Comparison of ENCODE assay signal across 1 cellular context in the genomic region with DNA sequence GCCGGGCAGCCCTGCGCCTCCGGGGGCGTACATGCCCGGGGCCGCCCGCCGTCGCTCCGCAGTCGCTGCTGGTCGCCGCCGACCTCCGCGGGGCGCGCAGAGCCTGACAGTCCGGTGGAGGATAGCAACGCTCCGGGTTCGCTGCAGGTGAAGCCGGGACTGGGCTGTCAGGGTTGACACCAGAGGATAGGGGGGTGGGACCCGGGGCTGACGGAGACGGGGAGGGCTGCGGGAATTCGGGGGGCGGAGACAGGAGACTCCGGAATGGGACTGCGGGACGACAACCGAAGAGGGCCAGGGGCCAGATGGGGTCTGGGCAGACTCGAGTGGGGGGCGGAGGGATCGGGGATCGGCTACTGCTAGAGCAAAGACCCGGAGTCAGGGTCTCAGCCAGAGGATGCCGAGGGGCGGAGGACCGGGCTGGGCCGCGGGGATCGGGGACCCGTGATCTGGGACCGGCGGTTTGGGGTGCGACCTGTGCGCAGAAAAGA.
TF ChIP-seq lines count a peak whose summit lies in the region.

No MANE protein-coding gene starts in this region.

TF ChIP-seq in HepG2, 621 proteins besides CTCF, POLR2A, EP300 and RAD21 (continues in another document):
- TF ChIP-seq ZNF563 (CRISPR knock-in tag; IDR thresholded peaks at IDR 0.05) (0 out of 2 replicates have a peak, but pooled peaks have one; percentile 13), RBFOX2 (IDR thresholded peaks at IDR 0.05; ENCODE audit: low read depth, low read length) (no peak), TARDBP (CRISPR knock-in tag; IDR thresholded peaks at IDR 0.05) (no peak), ZMYM3 (CRISPR knock-in tag; IDR thresholded peaks at IDR 0.05) (no peak), ZNF160 (CRISPR knock-in tag; IDR thresholded peaks at IDR 0.05) (no peak; the same call in 1 of the 2 replicates), MTF1 (CRISPR knock-in tag; IDR thresholded peaks at IDR 0.05) (no peak), ZNF232 (CRISPR knock-in tag; IDR thresholded peaks at IDR 0.05; ENCODE audit: borderline replicate concordance) (no peak), ZNF746 (CRISPR knock-in tag; IDR thresholded peaks at IDR 0.05) (no peak), CBX2 (IDR thresholded peaks at IDR 0.05; ENCODE audit: low read depth, low read length) (no peak), CBX2 (CRISPR knock-in tag; IDR thresholded peaks at IDR 0.05; ENCODE audit: low read depth) (no peak), HIVEP1 (CRISPR knock-in tag; IDR thresholded peaks at IDR 0.05) (no peak), RCOR2 (CRISPR knock-in tag; IDR thresholded peaks at IDR 0.05) (no peak), ZIK1 (CRISPR knock-in tag; IDR thresholded peaks at IDR 0.05; ENCODE audit: borderline replicate concordance, low read depth) (peak; percentile 64; the same call in 1 of the 2 replicates), ZBTB3 (CRISPR knock-in tag; IDR thresholded peaks at IDR 0.05; ENCODE audit: borderline replicate concordance, low read depth) (no peak), MED8 (CRISPR knock-in tag; IDR thresholded peaks at IDR 0.05; ENCODE audit: insufficient replicate concordance) (peak; percentile 15), GABPB1 (CRISPR knock-in tag; IDR thresholded peaks at IDR 0.05) (no peak), GFI1 (CRISPR knock-in tag; IDR thresholded peaks at IDR 0.05; ENCODE audit: borderline replicate concordance) (0 out of 2 replicates have a peak, but pooled peaks have one; percentile 19), DNMT1 (CRISPR knock-in tag; IDR thresholded peaks at IDR 0.05) (peak; percentile 29; the same call in 1 of the 2 replicates), ZNF564 (CRISPR knock-in tag; IDR thresholded peaks at IDR 0.05) (no peak; the same call in 1 of the 2 replicates), ZNF782 (CRISPR knock-in tag; IDR thresholded peaks at IDR 0.05; ENCODE audit: borderline replicate concordance) (0 out of 2 replicates have a peak, but pooled peaks have one; percentile 13), U2AF1 (optimal IDR thresholded peaks at IDR 0.05; ENCODE audit: low read depth, low read length) (no peak), SPEN (CRISPR knock-in tag; IDR thresholded peaks at IDR 0.05; ENCODE audit: low read depth) (no peak), RFXANK (CRISPR knock-in tag; IDR thresholded peaks at IDR 0.05) (no peak), HOXA3 (CRISPR knock-in tag; IDR thresholded peaks at IDR 0.05) (no peak), ZNF605 (CRISPR knock-in tag; IDR thresholded peaks at IDR 0.05) (no peak), MAF1 (CRISPR knock-in tag; IDR thresholded peaks at IDR 0.05; ENCODE audit: borderline replicate concordance) (no peak), SOX5 (CRISPR knock-in tag; IDR thresholded peaks at IDR 0.05; ENCODE audit: borderline replicate concordance) (no peak), SAFB2 (CRISPR knock-in tag; IDR thresholded peaks at IDR 0.05; ENCODE audit: borderline replicate concordance, low read depth) (peak; percentile 10; the same call in 1 of the 2 replicates), ISL2 (CRISPR knock-in tag; IDR thresholded peaks at IDR 0.05) (no peak), ZNF451 (CRISPR knock-in tag; IDR thresholded peaks at IDR 0.05) (peak; percentile 70), ZNF24 (IDR thresholded peaks at IDR 0.05) (no peak), HHEX (CRISPR knock-in tag; IDR thresholded peaks at IDR 0.05) (peak; percentile 40; the same call in 1 of the 2 replicates), CHCHD3 (CRISPR knock-in tag; IDR thresholded peaks at IDR 0.05) (peak; percentile 49), ZSCAN12 (CRISPR knock-in tag; IDR thresholded peaks at IDR 0.05) (no peak), KAT2B (IDR thresholded peaks at IDR 0.05; ENCODE audit: borderline replicate concordance, low read depth, low read length) (no peak), ZBTB20 (CRISPR knock-in tag; IDR thresholded peaks at IDR 0.05; ENCODE audit: borderline replicate concordance, low read depth) (0 out of 2 replicates have a peak, but pooled peaks have one; percentile 14), ZNF841 (CRISPR knock-in tag; IDR thresholded peaks at IDR 0.05; ENCODE audit: borderline replicate concordance) (no peak), ZNF720 (CRISPR knock-in tag; IDR thresholded peaks at IDR 0.05) (no peak), ZNF775 (CRISPR knock-in tag; IDR thresholded peaks at IDR 0.05; ENCODE audit: borderline replicate concordance) (no peak), MLLT10 (CRISPR knock-in tag; IDR thresholded peaks at IDR 0.05) (no peak), ZNF501 (CRISPR knock-in tag; IDR thresholded peaks at IDR 0.05) (no peak), ZNF20 (CRISPR knock-in tag; IDR thresholded peaks at IDR 0.05) (0 out of 2 replicates have a peak, but pooled peaks have one; percentile 29)
- TF ChIP-seq, protein P1, sequence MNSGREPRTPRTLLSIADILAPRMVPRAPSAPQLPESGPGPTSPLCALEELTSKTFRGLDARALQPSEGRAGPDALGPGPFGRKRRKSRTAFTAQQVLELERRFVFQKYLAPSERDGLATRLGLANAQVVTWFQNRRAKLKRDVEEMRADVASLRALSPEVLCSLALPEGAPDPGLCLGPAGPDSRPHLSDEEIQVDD (CRISPR knock-in tag; IDR thresholded peaks at IDR 0.05; ENCODE audit: borderline replicate concordance): no peak
- TF ChIP-seq, protein P2, sequence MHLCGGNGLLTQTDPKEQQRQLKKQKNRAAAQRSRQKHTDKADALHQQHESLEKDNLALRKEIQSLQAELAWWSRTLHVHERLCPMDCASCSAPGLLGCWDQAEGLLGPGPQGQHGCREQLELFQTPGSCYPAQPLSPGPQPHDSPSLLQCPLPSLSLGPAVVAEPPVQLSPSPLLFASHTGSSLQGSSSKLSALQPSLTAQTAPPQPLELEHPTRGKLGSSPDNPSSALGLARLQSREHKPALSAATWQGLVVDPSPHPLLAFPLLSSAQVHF (CRISPR knock-in tag; IDR thresholded peaks at IDR 0.05): no peak; the same call in 1 of the 2 replicates
- TF ChIP-seq, protein P3, sequence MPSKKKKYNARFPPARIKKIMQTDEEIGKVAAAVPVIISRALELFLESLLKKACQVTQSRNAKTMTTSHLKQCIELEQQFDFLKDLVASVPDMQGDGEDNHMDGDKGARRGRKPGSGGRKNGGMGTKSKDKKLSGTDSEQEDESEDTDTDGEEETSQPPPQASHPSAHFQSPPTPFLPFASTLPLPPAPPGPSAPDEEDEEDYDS (CRISPR knock-in tag; IDR thresholded peaks at IDR 0.05): no peak
- TF ChIP-seq, protein P4, sequence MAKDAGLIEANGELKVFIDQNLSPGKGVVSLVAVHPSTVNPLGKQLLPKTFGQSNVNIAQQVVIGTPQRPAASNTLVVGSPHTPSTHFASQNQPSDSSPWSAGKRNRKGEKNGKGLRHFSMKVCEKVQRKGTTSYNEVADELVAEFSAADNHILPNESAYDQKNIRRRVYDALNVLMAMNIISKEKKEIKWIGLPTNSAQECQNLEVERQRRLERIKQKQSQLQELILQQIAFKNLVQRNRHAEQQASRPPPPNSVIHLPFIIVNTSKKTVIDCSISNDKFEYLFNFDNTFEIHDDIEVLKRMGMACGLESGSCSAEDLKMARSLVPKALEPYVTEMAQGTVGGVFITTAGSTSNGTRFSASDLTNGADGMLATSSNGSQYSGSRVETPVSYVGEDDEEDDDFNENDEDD (CRISPR knock-in tag; IDR thresholded peaks at IDR 0.05; ENCODE audit: borderline replicate concordance): no peak
- TF ChIP-seq, protein P5, sequence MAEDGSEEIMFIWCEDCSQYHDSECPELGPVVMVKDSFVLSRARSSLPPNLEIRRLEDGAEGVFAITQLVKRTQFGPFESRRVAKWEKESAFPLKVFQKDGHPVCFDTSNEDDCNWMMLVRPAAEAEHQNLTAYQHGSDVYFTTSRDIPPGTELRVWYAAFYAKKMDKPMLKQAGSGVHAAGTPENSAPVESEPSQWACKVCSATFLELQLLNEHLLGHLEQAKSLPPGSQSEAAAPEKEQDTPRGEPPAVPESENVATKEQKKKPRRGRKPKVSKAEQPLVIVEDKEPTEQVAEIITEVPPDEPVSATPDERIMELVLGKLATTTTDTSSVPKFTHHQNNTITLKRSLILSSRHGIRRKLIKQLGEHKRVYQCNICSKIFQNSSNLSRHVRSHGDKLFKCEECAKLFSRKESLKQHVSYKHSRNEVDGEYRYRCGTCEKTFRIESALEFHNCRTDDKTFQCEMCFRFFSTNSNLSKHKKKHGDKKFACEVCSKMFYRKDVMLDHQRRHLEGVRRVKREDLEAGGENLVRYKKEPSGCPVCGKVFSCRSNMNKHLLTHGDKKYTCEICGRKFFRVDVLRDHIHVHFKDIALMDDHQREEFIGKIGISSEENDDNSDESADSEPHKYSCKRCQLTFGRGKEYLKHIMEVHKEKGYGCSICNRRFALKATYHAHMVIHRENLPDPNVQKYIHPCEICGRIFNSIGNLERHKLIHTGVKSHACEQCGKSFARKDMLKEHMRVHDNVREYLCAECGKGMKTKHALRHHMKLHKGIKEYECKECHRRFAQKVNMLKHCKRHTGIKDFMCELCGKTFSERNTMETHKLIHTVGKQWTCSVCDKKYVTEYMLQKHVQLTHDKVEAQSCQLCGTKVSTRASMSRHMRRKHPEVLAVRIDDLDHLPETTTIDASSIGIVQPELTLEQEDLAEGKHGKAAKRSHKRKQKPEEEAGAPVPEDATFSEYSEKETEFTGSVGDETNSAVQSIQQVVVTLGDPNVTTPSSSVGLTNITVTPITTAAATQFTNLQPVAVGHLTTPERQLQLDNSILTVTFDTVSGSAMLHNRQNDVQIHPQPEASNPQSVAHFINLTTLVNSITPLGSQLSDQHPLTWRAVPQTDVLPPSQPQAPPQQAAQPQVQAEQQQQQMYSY (CRISPR knock-in tag; IDR thresholded peaks at IDR 0.05): peak; percentile 94; the same call in 1 of the 2 replicates
- TF ChIP-seq, protein P6, sequence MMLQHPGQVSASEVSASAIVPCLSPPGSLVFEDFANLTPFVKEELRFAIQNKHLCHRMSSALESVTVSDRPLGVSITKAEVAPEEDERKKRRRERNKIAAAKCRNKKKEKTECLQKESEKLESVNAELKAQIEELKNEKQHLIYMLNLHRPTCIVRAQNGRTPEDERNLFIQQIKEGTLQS (CRISPR knock-in tag; IDR thresholded peaks at IDR 0.05): no peak
- TF ChIP-seq, protein P7, sequence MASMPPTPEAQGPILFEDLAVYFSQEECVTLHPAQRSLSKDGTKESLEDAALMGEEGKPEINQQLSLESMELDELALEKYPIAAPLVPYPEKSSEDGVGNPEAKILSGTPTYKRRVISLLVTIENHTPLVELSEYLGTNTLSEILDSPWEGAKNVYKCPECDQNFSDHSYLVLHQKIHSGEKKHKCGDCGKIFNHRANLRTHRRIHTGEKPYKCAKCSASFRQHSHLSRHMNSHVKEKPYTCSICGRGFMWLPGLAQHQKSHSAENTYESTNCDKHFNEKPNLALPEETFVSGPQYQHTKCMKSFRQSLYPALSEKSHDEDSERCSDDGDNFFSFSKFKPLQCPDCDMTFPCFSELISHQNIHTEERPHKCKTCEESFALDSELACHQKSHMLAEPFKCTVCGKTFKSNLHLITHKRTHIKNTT (CRISPR knock-in tag; IDR thresholded peaks at IDR 0.05): no peak
- TF ChIP-seq, protein P8, sequence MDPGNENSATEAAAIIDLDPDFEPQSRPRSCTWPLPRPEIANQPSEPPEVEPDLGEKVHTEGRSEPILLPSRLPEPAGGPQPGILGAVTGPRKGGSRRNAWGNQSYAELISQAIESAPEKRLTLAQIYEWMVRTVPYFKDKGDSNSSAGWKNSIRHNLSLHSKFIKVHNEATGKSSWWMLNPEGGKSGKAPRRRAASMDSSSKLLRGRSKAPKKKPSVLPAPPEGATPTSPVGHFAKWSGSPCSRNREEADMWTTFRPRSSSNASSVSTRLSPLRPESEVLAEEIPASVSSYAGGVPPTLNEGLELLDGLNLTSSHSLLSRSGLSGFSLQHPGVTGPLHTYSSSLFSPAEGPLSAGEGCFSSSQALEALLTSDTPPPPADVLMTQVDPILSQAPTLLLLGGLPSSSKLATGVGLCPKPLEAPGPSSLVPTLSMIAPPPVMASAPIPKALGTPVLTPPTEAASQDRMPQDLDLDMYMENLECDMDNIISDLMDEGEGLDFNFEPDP (CRISPR knock-in tag; conservative IDR thresholded peaks at IDR 0.05): no peak
- TF ChIP-seq, protein P9, sequence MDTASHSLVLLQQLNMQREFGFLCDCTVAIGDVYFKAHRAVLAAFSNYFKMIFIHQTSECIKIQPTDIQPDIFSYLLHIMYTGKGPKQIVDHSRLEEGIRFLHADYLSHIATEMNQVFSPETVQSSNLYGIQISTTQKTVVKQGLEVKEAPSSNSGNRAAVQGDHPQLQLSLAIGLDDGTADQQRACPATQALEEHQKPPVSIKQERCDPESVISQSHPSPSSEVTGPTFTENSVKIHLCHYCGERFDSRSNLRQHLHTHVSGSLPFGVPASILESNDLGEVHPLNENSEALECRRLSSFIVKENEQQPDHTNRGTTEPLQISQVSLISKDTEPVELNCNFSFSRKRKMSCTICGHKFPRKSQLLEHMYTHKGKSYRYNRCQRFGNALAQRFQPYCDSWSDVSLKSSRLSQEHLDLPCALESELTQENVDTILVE (CRISPR knock-in tag; IDR thresholded peaks at IDR 0.05): no peak
- TF ChIP-seq, protein P10, sequence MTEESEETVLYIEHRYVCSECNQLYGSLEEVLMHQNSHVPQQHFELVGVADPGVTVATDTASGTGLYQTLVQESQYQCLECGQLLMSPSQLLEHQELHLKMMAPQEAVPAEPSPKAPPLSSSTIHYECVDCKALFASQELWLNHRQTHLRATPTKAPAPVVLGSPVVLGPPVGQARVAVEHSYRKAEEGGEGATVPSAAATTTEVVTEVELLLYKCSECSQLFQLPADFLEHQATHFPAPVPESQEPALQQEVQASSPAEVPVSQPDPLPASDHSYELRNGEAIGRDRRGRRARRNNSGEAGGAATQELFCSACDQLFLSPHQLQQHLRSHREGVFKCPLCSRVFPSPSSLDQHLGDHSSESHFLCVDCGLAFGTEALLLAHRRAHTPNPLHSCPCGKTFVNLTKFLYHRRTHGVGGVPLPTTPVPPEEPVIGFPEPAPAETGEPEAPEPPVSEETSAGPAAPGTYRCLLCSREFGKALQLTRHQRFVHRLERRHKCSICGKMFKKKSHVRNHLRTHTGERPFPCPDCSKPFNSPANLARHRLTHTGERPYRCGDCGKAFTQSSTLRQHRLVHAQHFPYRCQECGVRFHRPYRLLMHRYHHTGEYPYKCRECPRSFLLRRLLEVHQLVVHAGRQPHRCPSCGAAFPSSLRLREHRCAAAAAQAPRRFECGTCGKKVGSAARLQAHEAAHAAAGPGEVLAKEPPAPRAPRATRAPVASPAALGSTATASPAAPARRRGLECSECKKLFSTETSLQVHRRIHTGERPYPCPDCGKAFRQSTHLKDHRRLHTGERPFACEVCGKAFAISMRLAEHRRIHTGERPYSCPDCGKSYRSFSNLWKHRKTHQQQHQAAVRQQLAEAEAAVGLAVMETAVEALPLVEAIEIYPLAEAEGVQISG (CRISPR knock-in tag; IDR thresholded peaks at IDR 0.05): no peak
- TF ChIP-seq, protein P11, sequence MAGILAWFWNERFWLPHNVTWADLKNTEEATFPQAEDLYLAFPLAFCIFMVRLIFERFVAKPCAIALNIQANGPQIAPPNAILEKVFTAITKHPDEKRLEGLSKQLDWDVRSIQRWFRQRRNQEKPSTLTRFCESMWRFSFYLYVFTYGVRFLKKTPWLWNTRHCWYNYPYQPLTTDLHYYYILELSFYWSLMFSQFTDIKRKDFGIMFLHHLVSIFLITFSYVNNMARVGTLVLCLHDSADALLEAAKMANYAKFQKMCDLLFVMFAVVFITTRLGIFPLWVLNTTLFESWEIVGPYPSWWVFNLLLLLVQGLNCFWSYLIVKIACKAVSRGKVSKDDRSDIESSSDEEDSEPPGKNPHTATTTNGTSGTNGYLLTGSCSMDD (CRISPR knock-in tag; IDR thresholded peaks at IDR 0.05): no peak
- TF ChIP-seq, protein P12, sequence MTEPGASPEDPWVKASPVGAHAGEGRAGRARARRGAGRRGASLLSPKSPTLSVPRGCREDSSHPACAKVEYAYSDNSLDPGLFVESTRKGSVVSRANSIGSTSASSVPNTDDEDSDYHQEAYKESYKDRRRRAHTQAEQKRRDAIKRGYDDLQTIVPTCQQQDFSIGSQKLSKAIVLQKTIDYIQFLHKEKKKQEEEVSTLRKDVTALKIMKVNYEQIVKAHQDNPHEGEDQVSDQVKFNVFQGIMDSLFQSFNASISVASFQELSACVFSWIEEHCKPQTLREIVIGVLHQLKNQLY (CRISPR knock-in tag; IDR thresholded peaks at IDR 0.05): no peak
